17 cellular contexts compared by ENCODE assay signal in the genomic region with DNA sequence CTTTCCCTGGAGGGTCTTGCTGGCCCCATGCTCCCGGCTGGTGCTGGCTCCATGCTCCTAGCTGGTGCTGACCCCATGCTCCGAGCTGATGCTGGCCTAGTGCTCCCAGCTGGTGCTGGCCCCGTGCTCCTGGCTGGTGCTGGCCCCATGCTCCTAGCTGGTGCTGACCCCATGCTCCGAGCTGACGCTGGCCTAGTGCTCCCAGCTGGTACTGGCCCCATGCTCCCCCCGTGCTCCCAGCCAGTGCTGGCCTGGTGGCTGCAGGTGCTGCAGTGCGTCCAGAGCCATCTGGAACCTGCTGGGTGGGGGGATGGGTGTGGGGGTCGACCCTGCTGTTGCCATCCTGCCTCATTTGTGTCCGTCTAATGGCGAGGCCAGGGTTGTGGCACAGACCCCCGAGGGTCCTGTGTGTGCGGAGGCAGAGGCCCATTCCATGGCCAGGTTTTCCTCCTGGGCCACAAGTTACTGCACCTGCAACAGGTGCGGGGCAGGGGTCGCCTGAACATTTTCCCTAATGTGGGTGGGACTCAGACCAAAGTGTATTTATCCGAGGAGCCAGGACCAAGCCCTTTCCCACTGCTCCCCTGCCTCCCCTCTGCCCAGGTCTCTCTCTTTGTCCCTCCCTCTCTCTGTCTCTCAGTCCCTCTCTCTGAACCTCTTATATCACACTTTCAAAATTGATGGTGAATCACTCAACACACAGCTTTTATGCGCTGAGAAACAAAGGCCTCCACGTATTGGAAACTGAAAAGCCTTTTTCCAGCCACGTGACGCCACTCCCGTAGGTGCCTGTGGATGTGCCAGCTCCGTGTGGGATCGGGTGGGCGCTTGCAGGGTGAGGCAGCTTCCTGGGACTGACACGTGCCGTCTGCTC. TPM values are rescaled to one million over a fixed set of nuclear protein-coding genes. Genes with fewer than 3 reads are reported as not detected.
DNase-seq lines count a peak whose midpoint lies in the region; ATAC-seq and TF ChIP-seq lines count a peak whose summit lies in the region.
"Had no signal": no experiment of that assay in that cellular context is flagged by ENCODE, and none has a peak within 500 bp of the region (broad histone marks: within the 10 kb centered on the region; RNA-seq: fewer than 3 reads in every experiment).

No MANE protein-coding gene starts in this region.

- H3K27me3 ChIP-seq in PC-9 (ENCODE audit: insufficient read depth, low read depth) (no peaks in the 10 kb centered on the region), lower lobe of right lung (ENCODE audit: low read depth) (no peaks in the 10 kb centered on the region)
- H3K27me3 ChIP-seq: BE2C had no signal

- H3K4me3 ChIP-seq in PC-9 = no peak overlapping the region; the same call in 1 of the 2 replicates
- no peak overlapping the region for H3K4me3 ChIP-seq in lower lobe of right lung
- no peak overlapping the region for H3K4me3 ChIP-seq in skin epidermis
- H3K4me3 ChIP-seq: GM23248 had no signal

- no peaks in the 10 kb centered on the region for H3K9me3 ChIP-seq in PC-9 (ENCODE audit: insufficient read depth, low read depth)
- H3K9me3 ChIP-seq in lower lobe of right lung = no peaks in the 10 kb centered on the region
- H3K9me3 ChIP-seq: BE2C had no signal

- H4K20me1 ChIP-seq in PC-9 (ENCODE audit: insufficient read depth) = no peaks in the 10 kb centered on the region

- POLR2A ChIA-PET in PC-9 (lab: Charles Lee; ENCODE audit: unreplicated experiment) = interaction anchor here (0.5 kb wide), 1 partner anchor 785 kb away, joined by 4 read pairs; no protein-coding TSS in a partner anchor

- DNase-seq in PC-9 (no peak), lower lobe of right lung (peak; percentile 34), NCI-H1694 (lab: John Stamatoyannopoulos, UW) (no peak), kidney glomerular epithelial cell (lab: John Stamatoyannopoulos, UW) (no peak)
- DNase-seq: BE2C; CD8-positive, alpha-beta T cell; GM23248; NCI-H1105 treated with DMSO at 0.1 percent for 48 hours; NCI-H1930; NCI-H2171; NCI-H446 treated with DMSO at 0.1 percent for 48 hours; NCI-H774; SHP77 treated with DMSO at 0.1 percent for 48 hours had no signal

- H3K36me3 ChIP-seq in PC-9 (ENCODE audit: low read depth) (no peaks in the 10 kb centered on the region), lower lobe of right lung (peaks cover 9% of the 10 kb centered on the region)
- H3K36me3 ChIP-seq: BE2C had no signal

- BruUV-seq in PC-9 (replicated peaks; lab: Mats Ljungman, UMichigan) = no TSS peak

- peaks cover 19% of the 10 kb centered on the region; the same call in 1 of the 2 replicates for H3K79me2 ChIP-seq in PC-9 (ENCODE audit: low read depth)

- no peak overlapping the region for H2AFZ ChIP-seq in PC-9
- H2AFZ ChIP-seq: GM23248 had no signal

- intact Hi-C loops in PC-9 (cut with micrococcal nuclease; ENCODE audit: unreplicated experiment) (loop anchor here (1.0 kb wide), 2 partner anchors 8 to 12 kb away; no protein-coding TSS in a partner anchor), lower lobe of right lung (cut with DNase I) (no loop called here)

- peak overlapping the region; percentile 77 for H3K4me2 ChIP-seq in PC-9

- ATAC-seq in lower lobe of right lung = no peak
- ATAC-seq in HG03280 (IDR thresholded peaks at IDR 0.05; ENCODE audit: unreplicated experiment) = no peak
- ATAC-seq: CD8-positive, alpha-beta T cell; Panc1 had no signal

- peaks cover 29% of the 10 kb centered on the region for H3F3A ChIP-seq in PC-9 (ENCODE audit: insufficient read depth, low read depth)

- no peak for TF ChIP-seq CTCF in PC-9 (conservative IDR thresholded peaks at IDR 0.05)
- no peak for TF ChIP-seq CTCF in lower lobe of right lung (IDR thresholded peaks at IDR 0.05)

- CTCF ChIA-PET in PC-9 (lab: Charles Lee) = no interaction called here

- H3K27ac ChIP-seq in PC-9 (peak overlapping the region; percentile 63), cingulate gyrus (ENCODE audit: low read depth, low read length) (peak overlapping the region; percentile 12), lower lobe of right lung (no peak overlapping the region), skin epidermis (peak overlapping the region in 18 of 21 experiments; percentile 0 to 83 (median 62))
- H3K27ac ChIP-seq: GM23248 had no signal

- no peaks in the 10 kb centered on the region for H3K9me2 ChIP-seq in PC-9 (ENCODE audit: insufficient read depth)

- peaks cover 39% of the 10 kb centered on the region for H3K4me1 ChIP-seq in PC-9 (replicated peaks; ENCODE audit: insufficient read depth)
- no peaks in the 10 kb centered on the region for H3K4me1 ChIP-seq in lower lobe of right lung

RNA-seq across cellular contexts. Expression of a gene that starts 45.1 kb away (rescaled TPM):
- total RNA-seq in PC-9 (2021) (21.7 and 28.2 TPM in 2 replicates), lower lobe of right lung (42.4 TPM)
- total RNA-seq: GM23248 had no signal
